In the genomic region with DNA sequence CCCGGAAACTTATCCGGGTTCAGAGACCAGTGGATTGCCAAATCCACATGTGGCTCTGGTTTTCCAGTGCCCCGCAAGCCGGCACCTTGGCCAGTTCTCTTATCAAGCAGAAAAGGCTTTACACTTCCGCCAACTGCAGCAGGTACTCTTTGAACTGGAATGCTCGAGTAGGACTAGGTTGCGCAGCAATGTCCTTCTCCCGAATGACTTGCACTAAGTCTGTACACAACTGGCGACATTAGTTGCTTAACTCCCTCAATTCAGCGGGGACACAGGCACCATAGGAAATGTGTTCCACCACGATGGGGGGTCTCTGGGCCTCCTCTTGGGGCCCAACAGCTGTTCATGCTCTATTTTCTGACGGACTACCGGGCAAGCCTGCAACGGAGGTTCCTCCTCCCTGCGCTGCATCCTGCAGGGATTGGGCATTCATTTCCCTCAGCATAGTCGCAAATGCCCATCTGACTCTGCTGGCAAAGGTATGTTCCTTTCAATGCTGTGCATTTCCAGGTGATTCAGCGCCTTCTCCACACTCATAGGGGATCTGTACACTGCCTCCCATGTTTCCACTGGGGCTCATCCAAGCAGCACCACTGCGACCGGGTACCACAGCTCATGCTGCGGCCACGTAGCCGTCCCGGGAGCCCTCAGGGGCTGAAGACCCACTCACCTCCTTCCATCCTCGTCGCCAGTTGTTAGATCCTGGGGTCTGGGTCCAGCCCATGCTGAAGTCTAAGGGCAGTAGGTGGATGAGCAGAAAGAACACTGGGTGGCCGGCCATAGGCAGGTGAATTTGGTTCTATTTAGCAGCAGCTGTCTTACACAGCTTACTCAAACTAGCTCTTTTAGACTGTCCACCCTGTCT, we compare ENCODE assay signal across 18 cellular contexts.
"Had no signal": no experiment of that assay in that cellular context is flagged by ENCODE, and none has a peak within 500 bp of the region (broad histone marks: within the 10 kb centered on the region; RNA-seq: fewer than 3 reads in every experiment).

No MANE protein-coding gene starts in this region.

- H3K4me1 ChIP-seq: heart left ventricle, sigmoid colon had no signal

- H3K27me3 ChIP-seq: heart left ventricle, sigmoid colon had no signal

- FAIRE-seq: islet of Langerhans had no signal

- H3K36me3 Mint-ChIP-seq: activated naive CD8-positive, alpha-beta T cell treated with anti-CD3 and anti-CD28 coated beads, Interleukin-2, amount 10 ng/mL, durations not matched to agents 7 days and 5 days had no signal

- H3K4me3 Mint-ChIP-seq: activated CD4-positive, alpha-beta memory T cell treated with anti-CD3 and anti-CD28 coated beads for 36 hours; activated naive CD4-positive, alpha-beta T cell treated with anti-CD3 and anti-CD28 coated beads for 36 hours; activated naive CD8-positive, alpha-beta T cell treated with anti-CD3 and anti-CD28 coated beads, Interleukin-2, amount 10 ng/mL, durations not matched to agents 7 days and 5 days; nephron progenitor cell; T-helper 1 cell treated with Interleukin-12 subunit alpha and Interleukin-12 subunit beta and Interleukin-4 antibody, amounts not matched to agents 30 μg/mL and 1 μg/mL, for 36 hours had no signal

- H3K4me1 Mint-ChIP-seq: activated naive CD8-positive, alpha-beta T cell treated with anti-CD3 and anti-CD28 coated beads, Interleukin-2, amount 10 ng/mL, durations not matched to agents 7 days and 5 days had no signal

- H3K27ac Mint-ChIP-seq: activated CD4-positive, alpha-beta memory T cell treated with anti-CD3 and anti-CD28 coated beads for 36 hours; activated naive CD4-positive, alpha-beta T cell treated with anti-CD3 and anti-CD28 coated beads for 36 hours; activated naive CD8-positive, alpha-beta T cell treated with anti-CD3 and anti-CD28 coated beads, Interleukin-2, amount 10 ng/mL, durations not matched to agents 7 days and 5 days; nephron progenitor cell; T-helper 1 cell treated with Interleukin-12 subunit alpha and Interleukin-12 subunit beta and Interleukin-4 antibody, amounts not matched to agents 30 μg/mL and 1 μg/mL, for 36 hours had no signal

- H3K4me3 ChIP-seq: heart left ventricle, sigmoid colon had no signal

- H3K36me3 ChIP-seq: heart left ventricle, sigmoid colon had no signal

- H3K27ac ChIP-seq: epithelial cell of prostate, heart left ventricle, sigmoid colon had no signal

- ATAC-seq: heart left ventricle had no signal

- H3K9me3 ChIP-seq: heart left ventricle, sigmoid colon had no signal

- DNase-seq: activated CD4-positive, alpha-beta memory T cell treated with anti-CD3 and anti-CD28 coated beads for 36 hours; activated CD4-positive, alpha-beta T cell treated with anti-CD3 and anti-CD28 coated beads for 4 hours; activated CD4-positive, CD25-positive, alpha-beta regulatory T cell; activated naive CD4-positive, alpha-beta T cell treated with anti-CD3 and anti-CD28 coated beads for 36 hours; activated naive CD8-positive, alpha-beta T cell treated with anti-CD3 and anti-CD28 coated beads, Interleukin-2, amount 10 ng/mL, durations not matched to agents 7 days and 5 days; activated T-cell treated with anti-CD3 and anti-CD28 coated beads, Interleukin-2, amount 50 U/mL, for 48 hours; amniotic stem cell; heart left ventricle; nephron progenitor cell; nucleus accumbens; sigmoid colon; stimulated activated CD4-positive, alpha-beta T cell treated with anti-CD3 and anti-CD28 coated beads, Interleukin-2, amount 100 ng/mL, for 48 hours; stimulated activated CD8-positive, alpha-beta memory T cell treated with anti-CD3 and anti-CD28 coated beads, Interleukin-4, amount 100 ng/mL, for 48 hours; stimulated activated naive CD4-positive, alpha-beta T cell; T1000 had no signal
